In the genomic region with DNA sequence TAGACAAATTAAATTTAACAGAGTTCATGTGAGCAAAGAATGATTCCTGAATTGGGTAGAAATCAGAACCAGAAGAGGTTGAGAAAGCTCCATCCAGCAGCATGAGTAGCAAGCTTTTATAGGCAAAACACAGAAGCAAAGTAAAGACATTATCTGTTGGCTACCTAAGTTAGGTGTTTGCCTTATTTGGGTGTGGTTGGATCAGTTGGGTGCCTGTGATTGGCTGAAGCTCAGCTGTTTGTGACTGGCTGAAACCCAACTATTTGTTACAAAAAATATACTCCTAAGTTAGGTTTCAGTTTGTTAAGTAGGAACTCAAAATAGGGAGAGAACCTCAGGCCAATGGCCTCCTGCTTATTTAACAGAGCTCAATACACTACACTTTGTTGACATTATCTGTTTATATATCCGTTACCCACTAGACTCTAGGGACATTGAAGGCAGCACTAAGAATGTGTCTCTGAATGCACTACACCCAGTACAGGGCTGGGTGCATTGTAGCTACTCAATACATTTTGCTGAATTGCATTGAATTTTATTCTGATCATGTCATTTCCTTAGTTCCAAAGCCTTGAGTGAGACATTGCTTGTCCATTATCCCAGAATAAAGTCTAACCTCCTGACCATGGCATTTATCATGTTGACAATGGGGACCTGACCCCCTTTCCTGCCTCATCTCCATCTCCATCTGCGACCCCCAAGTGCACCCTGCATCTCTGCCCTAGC, we compare ENCODE assay signal across 14 cellular contexts.
DNase-seq lines count a peak whose midpoint lies in the region; ATAC-seq, FAIRE-seq and TF ChIP-seq lines count a peak whose summit lies in the region.
"Had no signal": no experiment of that assay in that cellular context is flagged by ENCODE, and none has a peak within 500 bp of the region (broad histone marks: within the 10 kb centered on the region; RNA-seq: fewer than 3 reads in every experiment).

No MANE protein-coding gene starts in this region.

- H3K9ac ChIP-seq in Karpas-422 (ENCODE audit: low read length): peak overlapping the region; percentile 15

- H3K79me2 ChIP-seq in Karpas-422 (ENCODE audit: low read length): no peaks in the 10 kb centered on the region

- no peak overlapping the region for H3K27ac ChIP-seq in Karpas-422 (ENCODE audit: low read length)
- no peak overlapping the region for H3K27ac ChIP-seq in small intestine (ENCODE audit: low read depth in 1 of 2, low read length in 1 of 2)

- peak overlapping the region; percentile 83 for H2AFZ ChIP-seq in Karpas-422 (ENCODE audit: low read length)

- FAIRE-seq in small intestine (lab: Jason Lieb, UNC): no peak
- FAIRE-seq: frontal cortex, HepG2 had no signal

- H4K20me1 ChIP-seq in Karpas-422 (ENCODE audit: insufficient read depth, low read depth, low read length): no peaks in the 10 kb centered on the region

- no peaks in the 10 kb centered on the region for H3K36me3 Mint-ChIP-seq in activated T-cell treated with anti-CD3 and anti-CD28 coated beads, Interleukin-2, amount 50 U/mL, for 72 hours (ENCODE audit: insufficient read depth in 2 of 2)
- H3K36me3 Mint-ChIP-seq: natural killer cell had no signal

- no peaks in the 10 kb centered on the region for H3K9me3 Mint-ChIP-seq in activated T-cell treated with anti-CD3 and anti-CD28 coated beads, Interleukin-2, amount 50 U/mL, for 72 hours
- H3K9me3 Mint-ChIP-seq: natural killer cell had no signal

- no peak overlapping the region for H3K4me3 ChIP-seq in Karpas-422 (ENCODE audit: low read length)
- H3K4me3 ChIP-seq in choroid plexus epithelial cell (ENCODE audit: low read depth, low read length): no peak overlapping the region
- no peak overlapping the region for H3K4me3 ChIP-seq in small intestine (ENCODE audit: low read depth in 1 of 2, low read length in 2 of 2)

- H3K4me1 ChIP-seq in Karpas-422 (ENCODE audit: low read length): peaks cover 70% of the 10 kb centered on the region
- H3K4me1 ChIP-seq in small intestine (ENCODE audit: control insufficient read depth in 2 of 2, insufficient read depth in 1 of 2, low read depth in 1 of 2, low read length in 1 of 2): no peaks in the 10 kb centered on the region

- H3K27me3 ChIP-seq in Karpas-422 (ENCODE audit: low read length): no peaks in the 10 kb centered on the region
- peaks cover 0 to 2% of the 10 kb centered on the region in 2 donors for H3K27me3 ChIP-seq in small intestine (ENCODE audit: control insufficient read depth in 2 of 2, insufficient read depth in 2 of 2, low read length in 2 of 2)

- H3K36me3 ChIP-seq in Karpas-422 (ENCODE audit: insufficient read depth, low read length): no peaks in the 10 kb centered on the region
- no peaks in the 10 kb centered on the region for H3K36me3 ChIP-seq in small intestine (ENCODE audit: control insufficient read depth in 2 of 2, insufficient read depth in 2 of 2, low read length in 2 of 2)

- no peak for TF ChIP-seq CTCF in choroid plexus epithelial cell (conservative IDR thresholded peaks at IDR 0.05; ENCODE audit: low read depth, low read length)

- peaks cover 9% of the 10 kb centered on the region for H3K27me3 Mint-ChIP-seq in activated T-cell treated with anti-CD3 and anti-CD28 coated beads, Interleukin-2, amount 50 U/mL, for 72 hours (ENCODE audit: low read depth)

- intact Hi-C loops in left colon (cut with DNase I, micrococcal nuclease): no loop called here

- H3K9me3 ChIP-seq in Karpas-422 (ENCODE audit: low read length) (no peaks in the 10 kb centered on the region), small intestine (ENCODE audit: control insufficient read depth, low read depth) (no peaks in the 10 kb centered on the region)

- H3K27ac Mint-ChIP-seq in activated T-cell treated with anti-CD3 and anti-CD28 coated beads, Interleukin-2, amount 50 U/mL, for 72 hours: no peak overlapping the region
- H3K27ac Mint-ChIP-seq: natural killer cell had no signal

- DNase-seq in AG20443 (ENCODE audit: low spot score): peak; percentile 25
- no peak for DNase-seq in Karpas-422
- peak; percentile 51 for DNase-seq in choroid plexus epithelial cell (ENCODE audit: low read depth)
- no peak for DNase-seq in left colon
- DNase-seq in small intestine: no peak
- no peak for DNase-seq in NCI-H1436 treated with DMSO at 0.1 percent for 48 hours (lab: John Stamatoyannopoulos, UW)
- DNase-seq in activated T-cell treated with anti-CD3 and anti-CD28 coated beads, Interleukin-2, amount 50 U/mL, for 72 hours: no peak
- DNase-seq: activated CD4-positive, CD25-positive, alpha-beta regulatory T cell treated with anti-CD3 and anti-CD28 coated beads, Interleukin-2, amount 50 U/mL, for 72 hours; activated CD8-positive, alpha-beta memory T cell treated with anti-CD3 and anti-CD28 coated beads, Interleukin-2, amount 50 U/mL, for 4 hours; effector CD4-positive, alpha-beta T cell; natural killer cell had no signal

- ATAC-seq in left colon: peak; percentile 60
- ATAC-seq in activated T-cell treated with anti-CD3 and anti-CD28 coated beads, Interleukin-2, amount 50 U/mL, for 72 hours (replicated peaks in 1 of 2): no peak
- no peak for ATAC-seq in GM19324 (IDR thresholded peaks at IDR 0.05; ENCODE audit: low FRiP score, unreplicated experiment)
- ATAC-seq: HepG2, natural killer cell had no signal

- no peak overlapping the region for H3K4me3 Mint-ChIP-seq in activated T-cell treated with anti-CD3 and anti-CD28 coated beads, Interleukin-2, amount 50 U/mL, for 72 hours
- H3K4me3 Mint-ChIP-seq: natural killer cell had no signal

- no peaks in the 10 kb centered on the region for H3K4me1 Mint-ChIP-seq in activated T-cell treated with anti-CD3 and anti-CD28 coated beads, Interleukin-2, amount 50 U/mL, for 72 hours (ENCODE audit: low read depth)
- H3K4me1 Mint-ChIP-seq: natural killer cell had no signal

- WGBS in small intestine, 3 donors: 52 to 86% (median 74%) methylated on average over 2 of the region's 2 CpGs

- no peaks in the 10 kb centered on the region for H3K9me2 ChIP-seq in Karpas-422 (replicated peaks; ENCODE audit: insufficient read depth, low read length)

- H3K4me2 ChIP-seq in Karpas-422 (ENCODE audit: low read depth, low read length, poor library complexity, severe bottlenecking): peak overlapping the region; percentile 0

Comparison
In these comparisons a context has a peak if more than half of its experiments do, and no peak if none do; other contexts are left out.
1. DNase-seq: peak in AG20443 (single experiment) and choroid plexus epithelial cell (single experiment); none in Karpas-422 (single experiment), left colon (0 of 2), small intestine (single experiment), NCI-H1436 treated with DMSO at 0.1 percent for 48 hours (single experiment) and activated T-cell treated with anti-CD3 and anti-CD28 coated beads, Interleukin-2, amount 50 U/mL, for 72 hours (0 of 2).